In genomic region chr14:52598568-52598967, GRCh38 we compare ENCODE assay signal across 24 cellular contexts. TPM values are rescaled to one million over a fixed set of nuclear protein-coding genes. Genes with fewer than 3 reads are reported as not detected.
DNase-seq lines count a peak whose midpoint lies in the region; ATAC-seq, FAIRE-seq and TF ChIP-seq lines count a peak whose summit lies in the region.
"Had no signal": no experiment of that assay in that cellular context is flagged by ENCODE, and none has a peak within 500 bp of the region (broad histone marks: within the 10 kb centered on the region; RNA-seq: fewer than 3 reads in every experiment).

No MANE protein-coding gene starts in this region.

- H3K9ac ChIP-seq in HepG2 (ENCODE audit: insufficient read depth, low read depth, low read length) (no peak overlapping the region), K562 (ENCODE audit: insufficient read depth in 1 of 2, low read depth in 2 of 2, low read length in 2 of 2) (no peak overlapping the region)
- H3K9ac ChIP-seq: BLaER1 treated with 17β-estradiol and CSF1 and Interleukin-3, amounts not matched to agents 10 nM and 100 nM had no signal

- ATAC-seq in HepG2: no peak
- no peak for ATAC-seq in right lobe of liver
- ATAC-seq in K562: no peak
- no peak for ATAC-seq in GM18520 (IDR thresholded peaks at IDR 0.05; ENCODE audit: unreplicated experiment)
- ATAC-seq: CD8-positive, alpha-beta T cell; GM12878 had no signal

- H4K20me1 ChIP-seq in HepG2 (ENCODE audit: insufficient read depth, low read length): no peaks in the 10 kb centered on the region
- no peaks in the 10 kb centered on the region for H4K20me1 ChIP-seq in K562 (replicated peaks; ENCODE audit: control insufficient read depth, insufficient read depth, low read length)
- H4K20me1 ChIP-seq: BLaER1 treated with 17β-estradiol and CSF1 and Interleukin-3, amounts not matched to agents 10 nM and 100 nM had no signal

- no peaks in the 10 kb centered on the region for H3K27me3 Mint-ChIP-seq in nephron progenitor cell (ENCODE audit: low read depth, poor library complexity)
- H3K27me3 Mint-ChIP-seq: CD4-positive, alpha-beta T cell had no signal

- no peaks in the 10 kb centered on the region for H3K79me2 ChIP-seq in HepG2 (ENCODE audit: insufficient read depth, low read length)
- no peaks in the 10 kb centered on the region for H3K79me2 ChIP-seq in K562 (ENCODE audit: control insufficient read depth, insufficient read depth, low read length)

- H3K4me3 ChIP-seq in HepG2 (replicated peaks in 1 of 3; ENCODE audit: insufficient read depth in 1 of 3, low read depth in 2 of 3, low read length in 3 of 3) (no peak overlapping the region), right lobe of liver (no peak overlapping the region), K562 (no peak overlapping the region), HAP-1 (no peak overlapping the region)
- H3K4me3 ChIP-seq: BLaER1 treated with 17β-estradiol and CSF1 and Interleukin-3, amounts not matched to agents 10 nM and 100 nM; GM12878 had no signal

- H3K4me3 Mint-ChIP-seq in nephron progenitor cell: no peak overlapping the region
- H3K4me3 Mint-ChIP-seq: B cell; CD4-positive, alpha-beta T cell; CD8-positive, alpha-beta T cell had no signal

- TF ChIP-seq EP300 in HepG2 (IDR thresholded peaks at IDR 0.05; ENCODE audit: low read depth in 2 of 2, low read length in 2 of 2) (no peak), HepG2 (CRISPR knock-in tag; IDR thresholded peaks at IDR 0.05; ENCODE audit: borderline replicate concordance) (no peak), K562 (IDR thresholded peaks at IDR 0.05; ENCODE audit: low read length) (no peak)

- H3K36me3 ChIP-seq in HepG2 (replicated peaks in 1 of 2; ENCODE audit: control insufficient read depth in 1 of 2, insufficient read depth in 2 of 2, low read length in 2 of 2) (no peaks in the 10 kb centered on the region), right lobe of liver (no peaks in the 10 kb centered on the region), K562 (ENCODE audit: control insufficient read depth, insufficient read depth, low read length) (no peaks in the 10 kb centered on the region), HAP-1 (replicated peaks) (no peaks in the 10 kb centered on the region)

- DNase-seq in HepG2 (ENCODE audit: low spot score) (no peak), right lobe of liver (no peak), HTR-8/SVneo (ENCODE audit: insufficient read length, low spot score) (no peak), K562 (ENCODE audit: extremely low read depth in 1 of 4, low spot score in 3 of 4) (no peak), nephron progenitor cell (no peak), RCC 7860 (ENCODE audit: low spot score) (no peak), HAP-1 (ENCODE audit: low spot score in 2 of 2) (no peak)
- DNase-seq: 8988T; AML-193; Caco-2; Calu3; CD4-positive, alpha-beta T cell; CD8-positive, alpha-beta T cell; DMS79 treated with DMSO at 0.1 percent for 48 hours; GDM1 had no signal

- H3K9me3 ChIP-seq in HepG2 (ENCODE audit: low read length) (no peaks in the 10 kb centered on the region), right lobe of liver (no peaks in the 10 kb centered on the region), K562 (replicated peaks; ENCODE audit: control insufficient read depth, insufficient read depth, low read depth, low read length) (no peaks in the 10 kb centered on the region), HAP-1 (no peaks in the 10 kb centered on the region)
- H3K9me3 ChIP-seq: Caco-2 had no signal

- BruUV-seq in HepG2 (replicated peaks; lab: Mats Ljungman, UMichigan): no TSS peak
- BruUV-seq in K562 (replicated peaks; lab: Mats Ljungman, UMichigan): no TSS peak

- H3K9me3 Mint-ChIP-seq in nephron progenitor cell: peaks cover 33% of the 10 kb centered on the region

- FAIRE-seq in HepG2 (lab: Jason Lieb, UNC): no peak
- peak; percentile 20 for FAIRE-seq in HTR-8/SVneo (lab: Jason Lieb, UNC)
- FAIRE-seq in K562 (lab: Jason Lieb, UNC): no peak
- FAIRE-seq in RCC 7860 (lab: Jason Lieb, UNC): no peak
- FAIRE-seq: D721Med, GM12892, GM18507, GM19239 had no signal

- in situ Hi-C loops in HepG2 (cut with HindIII; ENCODE audit: extremely low pct_ligation_motif_present, low pct_unique_long_range_greater_than_20kb): no loop called here
- in situ Hi-C loops in K562 (cut with MboI): no loop called here
- in situ Hi-C loops in HAP-1 (cut with MboI; ENCODE audit: low sequenced_read_pairs): no loop called here

- H3K36me3 Mint-ChIP-seq in nephron progenitor cell (ENCODE audit: low read depth): peaks cover 30% of the 10 kb centered on the region
- H3K36me3 Mint-ChIP-seq: CD8-positive, alpha-beta T cell had no signal

- H2AFZ ChIP-seq in HepG2 (ENCODE audit: low read length): no peak overlapping the region
- no peak overlapping the region for H2AFZ ChIP-seq in K562 (ENCODE audit: low read depth, low read length)

- POLR2A ChIA-PET in HepG2 (lab: Yijun Ruan, JAX) (no interaction called here), K562 (lab: Yijun Ruan, JAX) (interaction anchor here (0.6 to 1.7 kb wide), 2 partner anchors 9 to 566 kb away, joined by 3 read pairs; no protein-coding TSS in a partner anchor)

- CTCF ChIA-PET in HepG2 (lab: Yijun Ruan, JAX; ENCODE audit: low intra/inter-chr PET ratio, low total read pairs): no interaction called here
- CTCF ChIA-PET in K562 (lab: Yijun Ruan, JAX; ENCODE audit: low intra/inter-chr PET ratio): no interaction called here

- intact Hi-C loops in HepG2 (cut with micrococcal nuclease; ENCODE audit: unreplicated experiment) (no loop called here), right lobe of liver (cut with DNase I) (no loop called here), K562 (cut with micrococcal nuclease) (no loop called here)

- H3K9me1 ChIP-seq in K562 (ENCODE audit: control insufficient read depth, insufficient read depth, low read length): no peaks in the 10 kb centered on the region

- TF ChIP-seq RAD21 in HepG2 (CRISPR knock-in tag; IDR thresholded peaks at IDR 0.05) (no peak), K562 (CRISPR knock-in tag; conservative IDR thresholded peaks at IDR 0.05 in 1 of 2, IDR thresholded peaks at IDR 0.05 in 1 of 2) (no peak)

- H3K27me3 ChIP-seq in HepG2 (ENCODE audit: control insufficient read depth in 1 of 2, insufficient read depth in 2 of 2, low read length in 2 of 2): no peaks in the 10 kb centered on the region
- no peaks in the 10 kb centered on the region for H3K27me3 ChIP-seq in right lobe of liver
- H3K27me3 ChIP-seq in K562 (ENCODE audit: control insufficient read depth in 2 of 2, insufficient read depth in 2 of 2, low read length in 2 of 2): peaks cover 0 to 8% of the 10 kb centered on the region in 2 experiments; a peak in 1 of 5 replicates
- H3K27me3 ChIP-seq in HAP-1 (ENCODE audit: low read depth): no peaks in the 10 kb centered on the region
- H3K27me3 ChIP-seq: BLaER1 treated with 17β-estradiol and CSF1 and Interleukin-3, amounts not matched to agents 10 nM and 100 nM had no signal

- TF ChIP-seq POLR2A in HepG2 (IDR thresholded peaks at IDR 0.05; ENCODE audit: insufficient read depth in 1 of 2, low read depth in 2 of 2, low read length in 2 of 2): no peak
- TF ChIP-seq POLR2A in right lobe of liver (IDR thresholded peaks at IDR 0.05): no peak
- no peak for TF ChIP-seq POLR2A in K562 (conservative IDR thresholded peaks at IDR 0.05)

- peaks cover 15% of the 10 kb centered on the region for H3K4me1 ChIP-seq in HepG2 (ENCODE audit: insufficient read depth, low read length)
- H3K4me1 ChIP-seq in right lobe of liver: no peaks in the 10 kb centered on the region
- H3K4me1 ChIP-seq in K562 (replicated peaks in 1 of 2; ENCODE audit: control insufficient read depth in 2 of 2, insufficient read depth in 2 of 2, low read length in 2 of 2): no peaks in the 10 kb centered on the region
- no peaks in the 10 kb centered on the region for H3K4me1 ChIP-seq in HAP-1
- H3K4me1 ChIP-seq: Caco-2 had no signal

- TF ChIP-seq CTCF in HepG2 (CRISPR knock-in tag; IDR thresholded peaks at IDR 0.05): no peak
- TF ChIP-seq CTCF in right lobe of liver (IDR thresholded peaks at IDR 0.05): no peak
- no peak for TF ChIP-seq CTCF in K562 (IDR thresholded peaks at IDR 0.05 in 2 of 3, conservative IDR thresholded peaks at IDR 0.05 in 1 of 3; ENCODE audit: insufficient read depth in 2 of 3, low read depth in 1 of 3, low read length in 3 of 3)
- TF ChIP-seq CTCF in nephron progenitor cell (IDR thresholded peaks at IDR 0.05): no peak

- H3K4me1 Mint-ChIP-seq in nephron progenitor cell: no peaks in the 10 kb centered on the region

- no peak overlapping the region for H3K27ac ChIP-seq in HepG2 (ENCODE audit: extremely low read length, insufficient read depth, low read length)
- no peak overlapping the region for H3K27ac ChIP-seq in right lobe of liver
- H3K27ac ChIP-seq in K562 (ENCODE audit: extremely low read depth, low read depth, low read length): no peak overlapping the region
- H3K27ac ChIP-seq: BLaER1 treated with 17β-estradiol and CSF1 and Interleukin-3, amounts not matched to agents 10 nM and 100 nM; C4-2B had no signal

- 65% methylated on average over 1 of the region's 1 CpG for WGBS in HepG2 (ENCODE audit: low lambda C conversion rate)
- WGBS in right lobe of liver (ENCODE audit: insufficient coverage, low coverage, low lambda C conversion rate, missing lambda C conversion rate): 90% methylated on average over 1 of the region's 1 CpG
- WGBS in K562 (ENCODE audit: insufficient coverage, low coverage, missing lambda C conversion rate): 0% methylated on average over 1 of the region's 1 CpG

- no peak overlapping the region for H3K4me2 ChIP-seq in HepG2 (ENCODE audit: low read depth, low read length)
- H3K4me2 ChIP-seq in K562 (ENCODE audit: insufficient read depth, low read length): no peak overlapping the region
- H3K4me2 ChIP-seq: BLaER1 treated with 17β-estradiol and CSF1 and Interleukin-3, amounts not matched to agents 10 nM and 100 nM had no signal

- peak overlapping the region; percentile 17 for H3K27ac Mint-ChIP-seq in nephron progenitor cell
- H3K27ac Mint-ChIP-seq: B cell; CD4-positive, alpha-beta T cell; CD8-positive, alpha-beta T cell had no signal

RNA-seq across cellular contexts. Expression of gene GPR137C, which starts 45.9 kb away (rescaled TPM):
- total RNA-seq in HepG2 (2016; rRNA removed; fragmentation: Illumina TruSeq; extraction: Trizol): 0.51 TPM in 2 replicates
- total RNA-seq in HepG2 (2016; cell fraction: cytosol; rRNA removed; fragmentation: Illumina TruSeq; extraction: Trizol; ENCODE audit: low read depth): 0.18 and 0.20 TPM in 2 replicates
- total RNA-seq in HepG2 (2016; cell fraction: insoluble cytoplasmic fraction; rRNA removed; fragmentation: Illumina TruSeq; extraction: Trizol): 0.70 and 0.78 TPM in 2 replicates
- total RNA-seq in HepG2 (2016; cell fraction: membrane; rRNA removed; fragmentation: Illumina TruSeq; extraction: Trizol): 0.34 and 0.46 TPM in 2 replicates
- 1.8 and 1.9 TPM in 2 replicates for total RNA-seq in HepG2 (2016; cell fraction: nucleus; rRNA removed; fragmentation: Illumina TruSeq; extraction: Trizol)
- polyA plus RNA-seq in HepG2 (2011; rRNA removed): 0.24 and 0.34 TPM in 2 replicates
- polyA plus RNA-seq in HepG2 (2011; cell fraction: cytosol; rRNA removed): 0.09 and 0.14 TPM in 2 replicates
- polyA plus RNA-seq in HepG2 (2011; cell fraction: nucleus; rRNA removed): 0.42 and 0.53 TPM in 2 replicates
- 0.31 and 0.60 TPM in 2 replicates for polyA plus RNA-seq in HepG2 (2012)
- 0.25 and 0.35 TPM in 2 replicates for polyA plus RNA-seq in HepG2 (2016; cell fraction: cytosol; fragmentation: Illumina TruSeq; extraction: Trizol; ENCODE audit: low read depth)
- 0.99 and 1.1 TPM in 2 replicates for polyA plus RNA-seq in HepG2 (2016; cell fraction: insoluble cytoplasmic fraction; fragmentation: Illumina TruSeq; extraction: Trizol; ENCODE audit: low read depth)
- 0.66 and 1.2 TPM in 2 replicates for polyA plus RNA-seq in HepG2 (2016; cell fraction: membrane; fragmentation: Illumina TruSeq; extraction: Trizol; ENCODE audit: low read depth)
- 3.2 and 3.7 TPM in 2 replicates for polyA plus RNA-seq in HepG2 (2016; cell fraction: nucleus; fragmentation: Illumina TruSeq; extraction: Trizol; ENCODE audit: insufficient read depth, low read depth)
- polyA minus RNA-seq in HepG2 (2011; rRNA and poly(A)+ RNA removed; ENCODE audit: low replicate concordance): 0.44 and 0.82 TPM in 2 replicates
- polyA minus RNA-seq in HepG2 (2011; cell fraction: cytosol; rRNA and poly(A)+ RNA removed): 0.70 TPM in 1 of 2 replicates, not detected in the other
- 0.99 and 1.0 TPM in 2 replicates for polyA minus RNA-seq in HepG2 (2011; cell fraction: nucleus; rRNA and poly(A)+ RNA removed)
- under 1 TPM; 0.18 to 0.51 (median 0.20) TPM for total RNA-seq in right lobe of liver
- 0.23 and 0.86 TPM in 2 replicates for total RNA-seq in K562 (2011; cell fraction: chromatin; rRNA removed; ENCODE audit: low replicate concordance)
- 0.33 and 0.53 TPM in 2 replicates for total RNA-seq in K562 (2011; cell fraction: nucleolus; rRNA removed)
- 0.51 and 0.92 TPM in 2 replicates for total RNA-seq in K562 (2011; cell fraction: nucleoplasm; rRNA removed)
- total RNA-seq in K562 (2014; rRNA removed): 0.04 TPM in 1 of 2 replicates, not detected in the other
- 0.13 TPM in 1 of 2 replicates, not detected in the other for total RNA-seq in K562 (2014; rRNA removed; fragmentation: Illumina TruSeq; extraction: Trizol)
- total RNA-seq in K562 (2015; rRNA removed; fragmentation: Illumina TruSeq; extraction: Trizol): 0.11 TPM in 1 of 2 replicates, not detected in the other
- 0.07 and 0.31 TPM in 2 replicates for total RNA-seq in K562 (2021)
- 0.08 and 0.23 TPM in 2 replicates for polyA plus RNA-seq in K562 (2011; rRNA removed)
- polyA plus RNA-seq in K562 (2011; cell fraction: cytosol; rRNA removed): 0.01 and 0.06 TPM in 2 replicates
- polyA plus RNA-seq in K562 (2011; cell fraction: nucleus; rRNA removed): 0.29 and 0.36 TPM in 2 replicates
- polyA plus RNA-seq in K562 (2012): 0.03 and 0.07 TPM in 2 replicates
- polyA plus RNA-seq in K562 (2014; fragmentation: Illumina TruSeq; extraction: Trizol): 0.03 and 0.10 TPM in 2 replicates
- polyA plus RNA-seq in K562 (2014; fragmentation: Nextera tagmentation; extraction: Ambion mirVana): under 1 TPM; 0.03 to 0.06 TPM
- polyA plus RNA-seq in K562 (2014; rRNA removed): 0.11 TPM in 1 of 2 replicates, not detected in the other
- polyA minus RNA-seq in K562 (2011; rRNA and poly(A)+ RNA removed): 0.15 and 0.77 TPM in 2 replicates
- not detected in 2 replicates for polyA minus RNA-seq in K562 (2011; cell fraction: cytosol; rRNA and poly(A)+ RNA removed)
- polyA minus RNA-seq in K562 (2011; cell fraction: nucleus; rRNA and poly(A)+ RNA removed): 0.40 and 0.56 TPM in 2 replicates

RNA-seq across cellular contexts. Expression of gene TXNDC16, which starts 46.3 kb away (rescaled TPM):
- total RNA-seq in HepG2 (2016; rRNA removed; fragmentation: Illumina TruSeq; extraction: Trizol) (4.3 and 6.2 TPM in 2 replicates), right lobe of liver (1 to 10 TPM; 2.0 to 5.5 (median 4.1) TPM), K562 (2014; rRNA removed) (2.4 and 3.1 TPM in 2 replicates), K562 (2014; rRNA removed; fragmentation: Illumina TruSeq; extraction: Trizol) (6.2 and 7.3 TPM in 2 replicates), K562 (2015; rRNA removed; fragmentation: Illumina TruSeq; extraction: Trizol) (5.1 and 5.4 TPM in 2 replicates), K562 (2021) (5.2 and 6.0 TPM in 2 replicates)
- 8.3 and 8.9 TPM in 2 replicates for total RNA-seq in HepG2 (2016; cell fraction: cytosol; rRNA removed; fragmentation: Illumina TruSeq; extraction: Trizol; ENCODE audit: low read depth)
- total RNA-seq in HepG2 (2016; cell fraction: insoluble cytoplasmic fraction; rRNA removed; fragmentation: Illumina TruSeq; extraction: Trizol): 3.5 and 5.6 TPM in 2 replicates
- total RNA-seq in HepG2 (2016; cell fraction: membrane; rRNA removed; fragmentation: Illumina TruSeq; extraction: Trizol): 4.0 and 4.3 TPM in 2 replicates
- total RNA-seq in HepG2 (2016; cell fraction: nucleus; rRNA removed; fragmentation: Illumina TruSeq; extraction: Trizol): 7.9 and 10.2 TPM in 2 replicates
- polyA plus RNA-seq in HepG2 (2011; rRNA removed) (3.4 and 4.6 TPM in 2 replicates), K562 (2011; rRNA removed) (5.6 and 6.2 TPM in 2 replicates), K562 (2014; fragmentation: Illumina TruSeq; extraction: Trizol) (3.9 and 4.9 TPM in 2 replicates), K562 (2014; fragmentation: Nextera tagmentation; extraction: Ambion mirVana) (1 to 10 TPM; 1.8 to 1.9 TPM), K562 (2014; rRNA removed) (3.2 and 3.3 TPM in 2 replicates)
- polyA plus RNA-seq in HepG2 (2011; cell fraction: cytosol; rRNA removed): 1.4 and 2.8 TPM in 2 replicates
- polyA plus RNA-seq in HepG2 (2011; cell fraction: nucleus; rRNA removed): 1.7 and 2.1 TPM in 2 replicates
- 3.6 and 5.7 TPM in 2 replicates for polyA plus RNA-seq in HepG2 (2012)
- 0.18 and 0.27 TPM in 2 replicates for polyA plus RNA-seq in HepG2 (2016; cell fraction: cytosol; fragmentation: Illumina TruSeq; extraction: Trizol; ENCODE audit: low read depth)
- 2.6 and 2.9 TPM in 2 replicates for polyA plus RNA-seq in HepG2 (2016; cell fraction: insoluble cytoplasmic fraction; fragmentation: Illumina TruSeq; extraction: Trizol; ENCODE audit: low read depth)
- polyA plus RNA-seq in HepG2 (2016; cell fraction: membrane; fragmentation: Illumina TruSeq; extraction: Trizol; ENCODE audit: low read depth): 0.63 and 0.66 TPM in 2 replicates
- 6.9 and 7.2 TPM in 2 replicates for polyA plus RNA-seq in HepG2 (2016; cell fraction: nucleus; fragmentation: Illumina TruSeq; extraction: Trizol; ENCODE audit: insufficient read depth, low read depth)
- polyA minus RNA-seq in HepG2 (2011; rRNA and poly(A)+ RNA removed; ENCODE audit: low replicate concordance): 5.3 and 6.8 TPM in 2 replicates
- 5.2 and 6.2 TPM in 2 replicates for polyA minus RNA-seq in HepG2 (2011; cell fraction: cytosol; rRNA and poly(A)+ RNA removed)
- 8.3 and 11.3 TPM in 2 replicates for polyA minus RNA-seq in HepG2 (2011; cell fraction: nucleus; rRNA and poly(A)+ RNA removed)
- total RNA-seq in K562 (2011; cell fraction: chromatin; rRNA removed; ENCODE audit: low replicate concordance): 3.3 and 14.9 TPM in 2 replicates
- total RNA-seq in K562 (2011; cell fraction: nucleolus; rRNA removed): 3.5 and 5.1 TPM in 2 replicates
- 7.3 and 9.5 TPM in 2 replicates for total RNA-seq in K562 (2011; cell fraction: nucleoplasm; rRNA removed)
- 0.64 and 2.8 TPM in 2 replicates for polyA plus RNA-seq in K562 (2011; cell fraction: cytosol; rRNA removed)
- polyA plus RNA-seq in K562 (2011; cell fraction: nucleus; rRNA removed): 3.2 and 6.7 TPM in 2 replicates
- 3.8 and 5.6 TPM in 2 replicates for polyA plus RNA-seq in K562 (2012)
- 6.4 and 9.7 TPM in 2 replicates for polyA minus RNA-seq in K562 (2011; rRNA and poly(A)+ RNA removed)
- polyA minus RNA-seq in K562 (2011; cell fraction: cytosol; rRNA and poly(A)+ RNA removed): 2.3 and 4.1 TPM in 2 replicates
- polyA minus RNA-seq in K562 (2011; cell fraction: nucleus; rRNA and poly(A)+ RNA removed): 8.6 and 12.9 TPM in 2 replicates

Comparison
In these comparisons a context has a peak if more than half of its experiments do, and no peak if none do; other contexts are left out.
1. Of the 241 proteins assayed by ChIP-seq in both HepG2 and K562: peak only in HepG2: none; only in K562: MAFG; in both: MAFF and MAFK; in neither: 238.